ENCODE assay signal across 1 cellular context in the genomic region with DNA sequence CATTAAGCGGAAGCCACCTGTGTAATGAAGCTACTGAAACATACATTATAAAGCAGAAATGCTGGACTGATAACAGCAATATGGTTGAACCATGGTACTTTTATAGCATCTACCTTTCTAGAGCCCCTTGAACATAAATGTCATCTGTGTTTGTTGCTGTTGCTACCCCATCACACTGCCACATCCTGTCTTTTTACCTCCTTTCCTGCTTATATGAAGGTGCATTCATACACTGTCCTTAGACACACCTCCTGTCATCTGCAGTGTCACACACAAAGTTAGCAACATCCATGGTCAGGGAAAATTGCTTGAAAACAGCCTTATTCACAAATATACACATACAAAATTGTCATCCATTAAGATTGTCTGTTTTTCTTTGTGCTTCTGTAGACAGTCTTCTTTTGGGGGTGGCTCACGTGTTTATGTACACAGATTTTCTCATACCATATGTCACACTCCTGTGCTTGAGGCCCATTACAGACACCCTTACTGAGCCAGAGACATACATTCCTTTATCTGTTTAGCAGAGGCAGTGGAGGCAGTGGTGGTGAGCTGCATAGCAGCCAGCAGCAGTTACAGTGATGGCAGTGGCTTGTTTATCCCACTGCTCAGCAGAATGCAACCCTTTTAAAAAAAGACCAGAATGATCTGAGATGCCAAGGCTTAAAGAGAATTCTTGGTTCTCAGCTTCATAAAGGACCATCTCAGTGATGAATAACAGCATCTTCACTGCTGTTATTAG.
TF ChIP-seq lines count a peak whose summit lies in the region.

No MANE protein-coding gene starts in this region.

TF ChIP-seq in GM23338, 12 proteins besides CTCF, POLR2A, EP300 and RAD21 (continued from another document):
- TF ChIP-seq, protein P1, sequence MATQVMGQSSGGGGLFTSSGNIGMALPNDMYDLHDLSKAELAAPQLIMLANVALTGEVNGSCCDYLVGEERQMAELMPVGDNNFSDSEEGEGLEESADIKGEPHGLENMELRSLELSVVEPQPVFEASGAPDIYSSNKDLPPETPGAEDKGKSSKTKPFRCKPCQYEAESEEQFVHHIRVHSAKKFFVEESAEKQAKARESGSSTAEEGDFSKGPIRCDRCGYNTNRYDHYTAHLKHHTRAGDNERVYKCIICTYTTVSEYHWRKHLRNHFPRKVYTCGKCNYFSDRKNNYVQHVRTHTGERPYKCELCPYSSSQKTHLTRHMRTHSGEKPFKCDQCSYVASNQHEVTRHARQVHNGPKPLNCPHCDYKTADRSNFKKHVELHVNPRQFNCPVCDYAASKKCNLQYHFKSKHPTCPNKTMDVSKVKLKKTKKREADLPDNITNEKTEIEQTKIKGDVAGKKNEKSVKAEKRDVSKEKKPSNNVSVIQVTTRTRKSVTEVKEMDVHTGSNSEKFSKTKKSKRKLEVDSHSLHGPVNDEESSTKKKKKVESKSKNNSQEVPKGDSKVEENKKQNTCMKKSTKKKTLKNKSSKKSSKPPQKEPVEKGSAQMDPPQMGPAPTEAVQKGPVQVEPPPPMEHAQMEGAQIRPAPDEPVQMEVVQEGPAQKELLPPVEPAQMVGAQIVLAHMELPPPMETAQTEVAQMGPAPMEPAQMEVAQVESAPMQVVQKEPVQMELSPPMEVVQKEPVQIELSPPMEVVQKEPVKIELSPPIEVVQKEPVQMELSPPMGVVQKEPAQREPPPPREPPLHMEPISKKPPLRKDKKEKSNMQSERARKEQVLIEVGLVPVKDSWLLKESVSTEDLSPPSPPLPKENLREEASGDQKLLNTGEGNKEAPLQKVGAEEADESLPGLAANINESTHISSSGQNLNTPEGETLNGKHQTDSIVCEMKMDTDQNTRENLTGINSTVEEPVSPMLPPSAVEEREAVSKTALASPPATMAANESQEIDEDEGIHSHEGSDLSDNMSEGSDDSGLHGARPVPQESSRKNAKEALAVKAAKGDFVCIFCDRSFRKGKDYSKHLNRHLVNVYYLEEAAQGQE (IDR thresholded peaks at IDR 0.05; ENCODE audit: unreplicated experiment): no peak
- TF ChIP-seq ZNF331 (CRISPR knock-in tag; IDR thresholded peaks at IDR 0.05; ENCODE audit: low read depth) (no peak), ZNF114 (CRISPR knock-in tag; IDR thresholded peaks at IDR 0.05) (no peak), NANOG (IDR thresholded peaks at IDR 0.05; ENCODE audit: borderline replicate concordance) (no peak), EZH2 (IDR thresholded peaks at IDR 0.05; ENCODE audit: low read depth, unreplicated experiment) (no peak), CREB1 (CRISPR knock-in tag; IDR thresholded peaks at IDR 0.05; ENCODE audit: low read depth) (no peak), JUNB (IDR thresholded peaks at IDR 0.05; ENCODE audit: unreplicated experiment) (no peak)
- TF ChIP-seq, protein P2, sequence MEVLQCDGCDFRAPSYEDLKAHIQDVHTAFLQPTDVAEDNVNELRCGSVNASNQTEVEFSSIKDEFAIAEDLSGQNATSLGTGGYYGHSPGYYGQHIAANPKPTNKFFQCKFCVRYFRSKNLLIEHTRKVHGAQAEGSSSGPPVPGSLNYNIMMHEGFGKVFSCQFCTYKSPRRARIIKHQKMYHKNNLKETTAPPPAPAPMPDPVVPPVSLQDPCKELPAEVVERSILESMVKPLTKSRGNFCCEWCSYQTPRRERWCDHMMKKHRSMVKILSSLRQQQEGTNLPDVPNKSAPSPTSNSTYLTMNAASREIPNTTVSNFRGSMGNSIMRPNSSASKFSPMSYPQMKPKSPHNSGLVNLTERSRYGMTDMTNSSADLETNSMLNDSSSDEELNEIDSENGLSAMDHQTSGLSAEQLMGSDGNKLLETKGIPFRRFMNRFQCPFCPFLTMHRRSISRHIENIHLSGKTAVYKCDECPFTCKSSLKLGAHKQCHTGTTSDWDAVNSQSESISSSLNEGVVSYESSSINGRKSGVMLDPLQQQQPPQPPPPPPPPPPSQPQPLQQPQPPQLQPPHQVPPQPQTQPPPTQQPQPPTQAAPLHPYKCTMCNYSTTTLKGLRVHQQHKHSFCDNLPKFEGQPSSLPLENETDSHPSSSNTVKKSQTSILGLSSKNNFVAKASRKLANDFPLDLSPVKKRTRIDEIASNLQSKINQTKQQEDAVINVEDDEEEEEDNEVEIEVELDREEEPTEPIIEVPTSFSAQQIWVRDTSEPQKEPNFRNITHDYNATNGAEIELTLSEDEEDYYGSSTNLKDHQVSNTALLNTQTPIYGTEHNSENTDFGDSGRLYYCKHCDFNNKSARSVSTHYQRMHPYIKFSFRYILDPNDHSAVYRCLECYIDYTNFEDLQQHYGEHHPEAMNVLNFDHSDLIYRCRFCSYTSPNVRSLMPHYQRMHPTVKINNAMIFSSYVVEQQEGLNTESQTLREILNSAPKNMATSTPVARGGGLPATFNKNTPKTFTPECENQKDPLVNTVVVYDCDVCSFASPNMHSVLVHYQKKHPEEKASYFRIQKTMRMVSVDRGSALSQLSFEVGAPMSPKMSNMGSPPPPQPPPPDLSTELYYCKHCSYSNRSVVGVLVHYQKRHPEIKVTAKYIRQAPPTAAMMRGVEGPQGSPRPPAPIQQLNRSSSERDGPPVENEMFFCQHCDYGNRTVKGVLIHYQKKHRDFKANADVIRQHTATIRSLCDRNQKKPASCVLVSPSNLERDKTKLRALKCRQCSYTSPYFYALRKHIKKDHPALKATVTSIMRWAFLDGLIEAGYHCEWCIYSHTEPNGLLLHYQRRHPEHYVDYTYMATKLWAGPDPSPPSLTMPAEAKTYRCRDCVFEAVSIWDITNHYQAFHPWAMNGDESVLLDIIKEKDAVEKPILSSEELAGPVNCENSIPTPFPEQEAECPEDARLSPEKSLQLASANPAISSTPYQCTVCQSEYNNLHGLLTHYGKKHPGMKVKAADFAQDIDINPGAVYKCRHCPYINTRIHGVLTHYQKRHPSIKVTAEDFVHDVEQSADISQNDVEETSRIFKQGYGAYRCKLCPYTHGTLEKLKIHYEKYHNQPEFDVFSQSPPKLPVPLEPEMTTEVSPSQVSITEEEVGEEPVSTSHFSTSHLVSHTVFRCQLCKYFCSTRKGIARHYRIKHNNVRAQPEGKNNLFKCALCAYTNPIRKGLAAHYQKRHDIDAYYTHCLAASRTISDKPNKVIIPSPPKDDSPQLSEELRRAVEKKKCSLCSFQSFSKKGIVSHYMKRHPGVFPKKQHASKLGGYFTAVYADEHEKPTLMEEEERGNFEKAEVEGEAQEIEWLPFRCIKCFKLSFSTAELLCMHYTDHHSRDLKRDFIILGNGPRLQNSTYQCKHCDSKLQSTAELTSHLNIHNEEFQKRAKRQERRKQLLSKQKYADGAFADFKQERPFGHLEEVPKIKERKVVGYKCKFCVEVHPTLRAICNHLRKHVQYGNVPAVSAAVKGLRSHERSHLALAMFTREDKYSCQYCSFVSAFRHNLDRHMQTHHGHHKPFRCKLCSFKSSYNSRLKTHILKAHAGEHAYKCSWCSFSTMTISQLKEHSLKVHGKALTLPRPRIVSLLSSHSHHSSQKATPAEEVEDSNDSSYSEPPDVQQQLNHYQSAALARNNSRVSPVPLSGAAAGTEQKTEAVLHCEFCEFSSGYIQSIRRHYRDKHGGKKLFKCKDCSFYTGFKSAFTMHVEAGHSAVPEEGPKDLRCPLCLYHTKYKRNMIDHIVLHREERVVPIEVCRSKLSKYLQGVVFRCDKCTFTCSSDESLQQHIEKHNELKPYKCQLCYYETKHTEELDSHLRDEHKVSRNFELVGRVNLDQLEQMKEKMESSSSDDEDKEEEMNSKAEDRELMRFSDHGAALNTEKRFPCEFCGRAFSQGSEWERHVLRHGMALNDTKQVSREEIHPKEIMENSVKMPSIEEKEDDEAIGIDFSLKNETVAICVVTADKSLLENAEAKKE (CRISPR knock-in tag; IDR thresholded peaks at IDR 0.05): no peak
- TF ChIP-seq, protein P3, sequence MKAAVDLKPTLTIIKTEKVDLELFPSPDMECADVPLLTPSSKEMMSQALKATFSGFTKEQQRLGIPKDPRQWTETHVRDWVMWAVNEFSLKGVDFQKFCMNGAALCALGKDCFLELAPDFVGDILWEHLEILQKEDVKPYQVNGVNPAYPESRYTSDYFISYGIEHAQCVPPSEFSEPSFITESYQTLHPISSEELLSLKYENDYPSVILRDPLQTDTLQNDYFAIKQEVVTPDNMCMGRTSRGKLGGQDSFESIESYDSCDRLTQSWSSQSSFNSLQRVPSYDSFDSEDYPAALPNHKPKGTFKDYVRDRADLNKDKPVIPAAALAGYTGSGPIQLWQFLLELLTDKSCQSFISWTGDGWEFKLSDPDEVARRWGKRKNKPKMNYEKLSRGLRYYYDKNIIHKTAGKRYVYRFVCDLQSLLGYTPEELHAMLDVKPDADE (IDR thresholded peaks at IDR 0.05): no peak
